Comparison of ENCODE assay signal across 1 cellular context in the genomic region with DNA sequence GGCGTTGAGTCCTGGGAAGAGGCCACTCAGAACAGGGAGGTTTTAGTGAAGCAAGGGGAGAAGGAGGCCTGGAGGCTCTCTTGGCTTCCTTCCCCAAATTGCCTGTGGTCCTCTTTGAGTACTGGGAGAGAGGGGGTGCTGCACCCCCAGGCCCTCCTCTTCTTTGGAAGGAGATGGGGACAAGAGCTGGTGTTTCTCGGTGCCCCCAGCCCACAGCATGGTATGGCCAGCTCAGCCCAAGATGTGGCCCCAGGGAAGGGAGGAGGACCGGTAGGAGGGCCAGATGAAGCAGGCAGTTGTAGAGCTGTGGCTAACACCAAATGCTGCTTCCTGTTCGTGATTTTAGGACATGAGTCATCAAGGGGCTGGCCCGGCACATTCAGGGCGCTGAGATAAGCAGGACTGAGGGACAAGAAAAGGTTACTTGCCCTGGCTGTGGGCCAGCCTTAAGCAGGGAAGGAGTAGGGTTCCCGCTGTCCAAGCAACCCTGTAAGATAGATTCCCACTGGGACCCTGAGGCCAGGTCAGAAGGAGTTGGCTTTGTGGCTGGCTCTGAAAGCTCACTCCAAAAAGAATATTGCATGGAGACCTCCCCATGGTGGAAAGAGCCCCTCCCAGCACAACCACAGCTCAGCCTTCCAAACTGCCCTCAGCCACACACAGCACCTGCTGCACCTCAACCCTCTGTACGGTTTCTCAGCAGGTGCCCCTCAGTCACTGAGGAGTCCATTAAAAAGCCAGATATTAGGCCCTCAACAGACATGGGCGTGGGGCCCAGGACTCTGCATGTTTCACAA.
TF ChIP-seq lines count a peak whose summit lies in the region.

No MANE protein-coding gene starts in this region.

TF ChIP-seq in K562, 482 proteins besides CTCF, POLR2A, EP300 and RAD21 (continued from another document and continues in another):
- TF ChIP-seq, protein P1, sequence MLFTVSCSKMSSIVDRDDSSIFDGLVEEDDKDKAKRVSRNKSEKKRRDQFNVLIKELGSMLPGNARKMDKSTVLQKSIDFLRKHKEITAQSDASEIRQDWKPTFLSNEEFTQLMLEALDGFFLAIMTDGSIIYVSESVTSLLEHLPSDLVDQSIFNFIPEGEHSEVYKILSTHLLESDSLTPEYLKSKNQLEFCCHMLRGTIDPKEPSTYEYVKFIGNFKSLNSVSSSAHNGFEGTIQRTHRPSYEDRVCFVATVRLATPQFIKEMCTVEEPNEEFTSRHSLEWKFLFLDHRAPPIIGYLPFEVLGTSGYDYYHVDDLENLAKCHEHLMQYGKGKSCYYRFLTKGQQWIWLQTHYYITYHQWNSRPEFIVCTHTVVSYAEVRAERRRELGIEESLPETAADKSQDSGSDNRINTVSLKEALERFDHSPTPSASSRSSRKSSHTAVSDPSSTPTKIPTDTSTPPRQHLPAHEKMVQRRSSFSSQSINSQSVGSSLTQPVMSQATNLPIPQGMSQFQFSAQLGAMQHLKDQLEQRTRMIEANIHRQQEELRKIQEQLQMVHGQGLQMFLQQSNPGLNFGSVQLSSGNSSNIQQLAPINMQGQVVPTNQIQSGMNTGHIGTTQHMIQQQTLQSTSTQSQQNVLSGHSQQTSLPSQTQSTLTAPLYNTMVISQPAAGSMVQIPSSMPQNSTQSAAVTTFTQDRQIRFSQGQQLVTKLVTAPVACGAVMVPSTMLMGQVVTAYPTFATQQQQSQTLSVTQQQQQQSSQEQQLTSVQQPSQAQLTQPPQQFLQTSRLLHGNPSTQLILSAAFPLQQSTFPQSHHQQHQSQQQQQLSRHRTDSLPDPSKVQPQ (CRISPR knock-in tag; IDR thresholded peaks at IDR 0.05; ENCODE audit: borderline replicate concordance) = no peak
- TF ChIP-seq BRCA1 (IDR thresholded peaks at IDR 0.05) = no peak
- TF ChIP-seq BRCA1 (CRISPR knock-in tag; IDR thresholded peaks at IDR 0.05) = no peak
- peak; percentile 100 for TF ChIP-seq JUN (IDR thresholded peaks at IDR 0.05; ENCODE audit: borderline replicate concordance, low read depth, low read length)
- TF ChIP-seq JUN (CRISPR knock-in tag; IDR thresholded peaks at IDR 0.05; ENCODE audit: borderline replicate concordance) = peak; percentile 74; the same call in 1 of the 2 replicates
- TF ChIP-seq CEBPG (CRISPR knock-in tag; IDR thresholded peaks at IDR 0.05) = no peak; the same call in 1 of the 2 replicates
- TF ChIP-seq CEBPG (tag; conservative IDR thresholded peaks at IDR 0.05 in 1 of 2, IDR thresholded peaks at IDR 0.05 in 1 of 2) = no peak
- TF ChIP-seq ZNF445 (CRISPR knock-in tag; IDR thresholded peaks at IDR 0.05; ENCODE audit: low read depth) = no peak
- no peak for TF ChIP-seq ZNF79 (CRISPR knock-in tag; IDR thresholded peaks at IDR 0.05; ENCODE audit: low read depth)
- no peak for TF ChIP-seq PRMT5 (CRISPR knock-in tag; IDR thresholded peaks at IDR 0.05)
- TF ChIP-seq, protein P2, sequence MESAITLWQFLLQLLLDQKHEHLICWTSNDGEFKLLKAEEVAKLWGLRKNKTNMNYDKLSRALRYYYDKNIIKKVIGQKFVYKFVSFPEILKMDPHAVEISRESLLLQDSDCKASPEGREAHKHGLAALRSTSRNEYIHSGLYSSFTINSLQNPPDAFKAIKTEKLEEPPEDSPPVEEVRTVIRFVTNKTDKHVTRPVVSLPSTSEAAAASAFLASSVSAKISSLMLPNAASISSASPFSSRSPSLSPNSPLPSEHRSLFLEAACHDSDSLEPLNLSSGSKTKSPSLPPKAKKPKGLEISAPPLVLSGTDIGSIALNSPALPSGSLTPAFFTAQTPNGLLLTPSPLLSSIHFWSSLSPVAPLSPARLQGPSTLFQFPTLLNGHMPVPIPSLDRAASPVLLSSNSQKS (CRISPR knock-in tag; IDR thresholded peaks at IDR 0.05) = no peak
- no peak for TF ChIP-seq NFIX (CRISPR knock-in tag; IDR thresholded peaks at IDR 0.05; ENCODE audit: low read depth)
- TF ChIP-seq ZNF354B (CRISPR knock-in tag; IDR thresholded peaks at IDR 0.05) = no peak
- TF ChIP-seq RAD51 (IDR thresholded peaks at IDR 0.05; ENCODE audit: borderline replicate concordance, low read depth) = no peak; the same call in 1 of the 2 replicates
- TF ChIP-seq, protein P3, sequence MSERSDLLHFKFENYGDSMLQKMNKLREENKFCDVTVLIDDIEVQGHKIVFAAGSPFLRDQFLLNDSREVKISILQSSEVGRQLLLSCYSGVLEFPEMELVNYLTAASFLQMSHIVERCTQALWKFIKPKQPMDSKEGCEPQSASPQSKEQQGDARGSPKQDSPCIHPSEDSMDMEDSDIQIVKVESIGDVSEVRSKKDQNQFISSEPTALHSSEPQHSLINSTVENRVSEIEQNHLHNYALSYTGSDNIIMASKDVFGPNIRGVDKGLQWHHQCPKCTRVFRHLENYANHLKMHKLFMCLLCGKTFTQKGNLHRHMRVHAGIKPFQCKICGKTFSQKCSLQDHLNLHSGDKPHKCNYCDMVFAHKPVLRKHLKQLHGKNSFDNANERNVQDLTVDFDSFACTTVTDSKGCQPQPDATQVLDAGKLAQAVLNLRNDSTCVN (CRISPR knock-in tag; IDR thresholded peaks at IDR 0.05) = 0 out of 2 replicates have a peak, but pooled peaks have one; percentile 50
- no peak for TF ChIP-seq ZNF717 (CRISPR knock-in tag; IDR thresholded peaks at IDR 0.05)
- TF ChIP-seq KAT7 (CRISPR knock-in tag; IDR thresholded peaks at IDR 0.05; ENCODE audit: borderline replicate concordance) = no peak
- TF ChIP-seq ZNF830 (CRISPR knock-in tag; IDR thresholded peaks at IDR 0.05) = no peak
- TF ChIP-seq NR3C1 (CRISPR knock-in tag; IDR thresholded peaks at IDR 0.05) = no peak
- TF ChIP-seq, protein P4, sequence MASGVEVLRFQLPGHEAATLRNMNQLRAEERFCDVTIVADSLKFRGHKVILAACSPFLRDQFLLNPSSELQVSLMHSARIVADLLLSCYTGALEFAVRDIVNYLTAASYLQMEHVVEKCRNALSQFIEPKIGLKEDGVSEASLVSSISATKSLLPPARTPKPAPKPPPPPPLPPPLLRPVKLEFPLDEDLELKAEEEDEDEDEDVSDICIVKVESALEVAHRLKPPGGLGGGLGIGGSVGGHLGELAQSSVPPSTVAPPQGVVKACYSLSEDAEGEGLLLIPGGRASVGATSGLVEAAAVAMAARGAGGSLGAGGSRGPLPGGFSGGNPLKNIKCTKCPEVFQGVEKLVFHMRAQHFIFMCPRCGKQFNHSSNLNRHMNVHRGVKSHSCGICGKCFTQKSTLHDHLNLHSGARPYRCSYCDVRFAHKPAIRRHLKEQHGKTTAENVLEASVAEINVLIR (CRISPR knock-in tag; IDR thresholded peaks at IDR 0.05) = no peak
- TF ChIP-seq ZFX (CRISPR knock-in tag; IDR thresholded peaks at IDR 0.05) = no peak
- TF ChIP-seq, protein P5, sequence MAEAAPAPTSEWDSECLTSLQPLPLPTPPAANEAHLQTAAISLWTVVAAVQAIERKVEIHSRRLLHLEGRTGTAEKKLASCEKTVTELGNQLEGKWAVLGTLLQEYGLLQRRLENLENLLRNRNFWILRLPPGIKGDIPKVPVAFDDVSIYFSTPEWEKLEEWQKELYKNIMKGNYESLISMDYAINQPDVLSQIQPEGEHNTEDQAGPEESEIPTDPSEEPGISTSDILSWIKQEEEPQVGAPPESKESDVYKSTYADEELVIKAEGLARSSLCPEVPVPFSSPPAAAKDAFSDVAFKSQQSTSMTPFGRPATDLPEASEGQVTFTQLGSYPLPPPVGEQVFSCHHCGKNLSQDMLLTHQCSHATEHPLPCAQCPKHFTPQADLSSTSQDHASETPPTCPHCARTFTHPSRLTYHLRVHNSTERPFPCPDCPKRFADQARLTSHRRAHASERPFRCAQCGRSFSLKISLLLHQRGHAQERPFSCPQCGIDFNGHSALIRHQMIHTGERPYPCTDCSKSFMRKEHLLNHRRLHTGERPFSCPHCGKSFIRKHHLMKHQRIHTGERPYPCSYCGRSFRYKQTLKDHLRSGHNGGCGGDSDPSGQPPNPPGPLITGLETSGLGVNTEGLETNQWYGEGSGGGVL (CRISPR knock-in tag; IDR thresholded peaks at IDR 0.05) = no peak
- TF ChIP-seq RBM14 (IDR thresholded peaks at IDR 0.05; ENCODE audit: borderline replicate concordance, insufficient read depth, low read depth, low read length) = no peak
- TF ChIP-seq MIER1 (IDR thresholded peaks at IDR 0.05; ENCODE audit: low read depth) = no peak
- no peak for TF ChIP-seq HDGF (IDR thresholded peaks at IDR 0.05)
- no peak for TF ChIP-seq NCOA2 (IDR thresholded peaks at IDR 0.05; ENCODE audit: partially characterized antibody in 2 of 2)
- TF ChIP-seq, protein P6, sequence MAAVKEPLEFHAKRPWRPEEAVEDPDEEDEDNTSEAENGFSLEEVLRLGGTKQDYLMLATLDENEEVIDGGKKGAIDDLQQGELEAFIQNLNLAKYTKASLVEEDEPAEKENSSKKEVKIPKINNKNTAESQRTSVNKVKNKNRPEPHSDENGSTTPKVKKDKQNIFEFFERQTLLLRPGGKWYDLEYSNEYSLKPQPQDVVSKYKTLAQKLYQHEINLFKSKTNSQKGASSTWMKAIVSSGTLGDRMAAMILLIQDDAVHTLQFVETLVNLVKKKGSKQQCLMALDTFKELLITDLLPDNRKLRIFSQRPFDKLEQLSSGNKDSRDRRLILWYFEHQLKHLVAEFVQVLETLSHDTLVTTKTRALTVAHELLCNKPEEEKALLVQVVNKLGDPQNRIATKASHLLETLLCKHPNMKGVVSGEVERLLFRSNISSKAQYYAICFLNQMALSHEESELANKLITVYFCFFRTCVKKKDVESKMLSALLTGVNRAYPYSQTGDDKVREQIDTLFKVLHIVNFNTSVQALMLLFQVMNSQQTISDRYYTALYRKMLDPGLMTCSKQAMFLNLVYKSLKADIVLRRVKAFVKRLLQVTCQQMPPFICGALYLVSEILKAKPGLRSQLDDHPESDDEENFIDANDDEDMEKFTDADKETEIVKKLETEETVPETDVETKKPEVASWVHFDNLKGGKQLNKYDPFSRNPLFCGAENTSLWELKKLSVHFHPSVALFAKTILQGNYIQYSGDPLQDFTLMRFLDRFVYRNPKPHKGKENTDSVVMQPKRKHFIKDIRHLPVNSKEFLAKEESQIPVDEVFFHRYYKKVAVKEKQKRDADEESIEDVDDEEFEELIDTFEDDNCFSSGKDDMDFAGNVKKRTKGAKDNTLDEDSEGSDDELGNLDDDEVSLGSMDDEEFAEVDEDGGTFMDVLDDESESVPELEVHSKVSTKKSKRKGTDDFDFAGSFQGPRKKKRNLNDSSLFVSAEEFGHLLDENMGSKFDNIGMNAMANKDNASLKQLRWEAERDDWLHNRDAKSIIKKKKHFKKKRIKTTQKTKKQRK (IDR thresholded peaks at IDR 0.05; ENCODE audit: borderline replicate concordance, low read depth, low read length) = no peak
- peak; percentile 81 for TF ChIP-seq TAL1 (IDR thresholded peaks at IDR 0.05)
- no peak for TF ChIP-seq ZBTB8A (IDR thresholded peaks at IDR 0.05; ENCODE audit: partially characterized antibody)
- TF ChIP-seq CBFA2T3 (IDR thresholded peaks at IDR 0.05) = peak; percentile 96
- peak; percentile 59; the same call in 1 of the 2 replicates for TF ChIP-seq GABPB1 (CRISPR knock-in tag; IDR thresholded peaks at IDR 0.05)
- TF ChIP-seq, protein P7, sequence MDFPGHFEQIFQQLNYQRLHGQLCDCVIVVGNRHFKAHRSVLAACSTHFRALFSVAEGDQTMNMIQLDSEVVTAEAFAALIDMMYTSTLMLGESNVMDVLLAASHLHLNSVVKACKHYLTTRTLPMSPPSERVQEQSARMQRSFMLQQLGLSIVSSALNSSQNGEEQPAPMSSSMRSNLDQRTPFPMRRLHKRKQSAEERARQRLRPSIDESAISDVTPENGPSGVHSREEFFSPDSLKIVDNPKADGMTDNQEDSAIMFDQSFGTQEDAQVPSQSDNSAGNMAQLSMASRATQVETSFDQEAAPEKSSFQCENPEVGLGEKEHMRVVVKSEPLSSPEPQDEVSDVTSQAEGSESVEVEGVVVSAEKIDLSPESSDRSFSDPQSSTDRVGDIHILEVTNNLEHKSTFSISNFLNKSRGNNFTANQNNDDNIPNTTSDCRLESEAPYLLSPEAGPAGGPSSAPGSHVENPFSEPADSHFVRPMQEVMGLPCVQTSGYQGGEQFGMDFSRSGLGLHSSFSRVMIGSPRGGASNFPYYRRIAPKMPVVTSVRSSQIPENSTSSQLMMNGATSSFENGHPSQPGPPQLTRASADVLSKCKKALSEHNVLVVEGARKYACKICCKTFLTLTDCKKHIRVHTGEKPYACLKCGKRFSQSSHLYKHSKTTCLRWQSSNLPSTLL (IDR thresholded peaks at IDR 0.05) = no peak
- TF ChIP-seq SLC30A9 (CRISPR knock-in tag; IDR thresholded peaks at IDR 0.05) = no peak
- TF ChIP-seq, protein P8, sequence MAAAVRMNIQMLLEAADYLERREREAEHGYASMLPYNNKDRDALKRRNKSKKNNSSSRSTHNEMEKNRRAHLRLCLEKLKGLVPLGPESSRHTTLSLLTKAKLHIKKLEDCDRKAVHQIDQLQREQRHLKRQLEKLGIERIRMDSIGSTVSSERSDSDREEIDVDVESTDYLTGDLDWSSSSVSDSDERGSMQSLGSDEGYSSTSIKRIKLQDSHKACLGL (CRISPR knock-in tag; IDR thresholded peaks at IDR 0.05; ENCODE audit: borderline replicate concordance, poor library complexity, severe bottlenecking) = no peak
- TF ChIP-seq GATA2 (CRISPR knock-in tag; IDR thresholded peaks at IDR 0.05) = peak; percentile 87
- TF ChIP-seq, protein P9, sequence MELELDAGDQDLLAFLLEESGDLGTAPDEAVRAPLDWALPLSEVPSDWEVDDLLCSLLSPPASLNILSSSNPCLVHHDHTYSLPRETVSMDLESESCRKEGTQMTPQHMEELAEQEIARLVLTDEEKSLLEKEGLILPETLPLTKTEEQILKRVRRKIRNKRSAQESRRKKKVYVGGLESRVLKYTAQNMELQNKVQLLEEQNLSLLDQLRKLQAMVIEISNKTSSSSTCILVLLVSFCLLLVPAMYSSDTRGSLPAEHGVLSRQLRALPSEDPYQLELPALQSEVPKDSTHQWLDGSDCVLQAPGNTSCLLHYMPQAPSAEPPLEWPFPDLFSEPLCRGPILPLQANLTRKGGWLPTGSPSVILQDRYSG (tag; conservative IDR thresholded peaks at IDR 0.05; ENCODE audit: low read depth) = no peak
- peak; percentile 94 for TF ChIP-seq NEUROD1 (IDR thresholded peaks at IDR 0.05; ENCODE audit: borderline replicate concordance, low read depth, low read length, partially characterized antibody)
- TF ChIP-seq, protein P10, sequence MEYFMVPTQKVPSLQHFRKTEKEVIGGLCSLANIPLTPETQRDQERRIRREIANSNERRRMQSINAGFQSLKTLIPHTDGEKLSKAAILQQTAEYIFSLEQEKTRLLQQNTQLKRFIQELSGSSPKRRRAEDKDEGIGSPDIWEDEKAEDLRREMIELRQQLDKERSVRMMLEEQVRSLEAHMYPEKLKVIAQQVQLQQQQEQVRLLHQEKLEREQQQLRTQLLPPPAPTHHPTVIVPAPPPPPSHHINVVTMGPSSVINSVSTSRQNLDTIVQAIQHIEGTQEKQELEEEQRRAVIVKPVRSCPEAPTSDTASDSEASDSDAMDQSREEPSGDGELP (CRISPR knock-in tag; IDR thresholded peaks at IDR 0.05; ENCODE audit: borderline replicate concordance) = peak; percentile 82
- TF ChIP-seq KLF13 (tag; IDR thresholded peaks at IDR 0.05; ENCODE audit: borderline replicate concordance, low read depth) = no peak
- TF ChIP-seq, protein P11, sequence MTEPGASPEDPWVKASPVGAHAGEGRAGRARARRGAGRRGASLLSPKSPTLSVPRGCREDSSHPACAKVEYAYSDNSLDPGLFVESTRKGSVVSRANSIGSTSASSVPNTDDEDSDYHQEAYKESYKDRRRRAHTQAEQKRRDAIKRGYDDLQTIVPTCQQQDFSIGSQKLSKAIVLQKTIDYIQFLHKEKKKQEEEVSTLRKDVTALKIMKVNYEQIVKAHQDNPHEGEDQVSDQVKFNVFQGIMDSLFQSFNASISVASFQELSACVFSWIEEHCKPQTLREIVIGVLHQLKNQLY (CRISPR knock-in tag; conservative IDR thresholded peaks at IDR 0.05) = 0 out of 4 replicates have a peak, but pooled peaks of 1 of the 2 experiments have one; percentile 23
- no peak for TF ChIP-seq SRSF1 (IDR thresholded peaks at IDR 0.05; ENCODE audit: low read depth, low read length)
- TF ChIP-seq ETV6 (IDR thresholded peaks at IDR 0.05; ENCODE audit: borderline replicate concordance in 1 of 2, low read depth in 2 of 2, low read length in 1 of 2) = peak in 1 of 2 experiments; percentile 92; a peak in 3 of 4 replicates
- TF ChIP-seq ETV6 (CRISPR knock-in tag; IDR thresholded peaks at IDR 0.05; ENCODE audit: borderline replicate concordance) = no peak
- TF ChIP-seq ZNF282 (CRISPR knock-in tag; IDR thresholded peaks at IDR 0.05) = no peak
- TF ChIP-seq ATF7 (IDR thresholded peaks at IDR 0.05) = peak; percentile 95
